Comparison of ENCODE assay signal across 8 cellular contexts in the genomic region with DNA sequence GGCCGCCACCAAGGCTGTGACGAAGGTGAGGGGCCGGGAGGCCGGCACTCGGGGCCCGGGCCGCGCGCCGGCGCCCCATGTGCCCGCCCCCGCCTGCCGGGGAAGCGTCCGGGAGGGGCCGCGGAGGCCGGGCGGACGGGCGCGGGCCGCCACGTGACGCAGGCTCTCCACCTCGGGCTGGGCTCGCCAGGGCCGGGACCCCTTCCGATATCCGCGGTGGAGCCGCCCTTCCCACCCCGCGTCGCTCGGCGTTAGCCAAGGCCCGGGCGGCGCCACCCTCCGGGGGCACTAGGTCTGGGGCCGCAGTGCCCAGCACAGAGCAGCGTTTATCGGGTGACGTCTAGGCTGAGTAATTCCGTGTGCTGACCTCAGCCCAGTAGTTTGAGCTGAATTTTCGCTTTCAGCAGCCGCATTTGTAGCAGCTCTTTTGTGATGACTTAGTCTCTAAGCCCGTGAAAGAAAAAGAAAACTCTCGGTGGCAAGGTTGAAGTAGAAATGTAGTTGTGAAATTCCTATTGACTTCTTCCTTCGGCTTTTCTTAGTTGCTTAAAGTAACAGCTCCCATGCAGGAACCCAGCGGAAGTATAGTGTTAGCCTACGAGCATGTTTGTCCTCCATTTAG. TPM values are rescaled to one million over a fixed set of nuclear protein-coding genes. Genes with fewer than 3 reads are reported as not detected.
DNase-seq lines count a peak whose midpoint lies in the region; ATAC-seq lines count a peak whose summit lies in the region.

No MANE protein-coding gene starts in this region.

- H3K9me3 ChIP-seq in effector memory CD4-positive, alpha-beta T cell (ENCODE audit: control insufficient read depth, low read length) = no peaks in the 10 kb centered on the region
- no peaks in the 10 kb centered on the region for H3K9me3 ChIP-seq in mesodermal cell (ENCODE audit: control insufficient read depth, low read length)

- H2AFZ ChIP-seq in ACC112 (ENCODE audit: low read length, unreplicated experiment) = peak overlapping the region; percentile 78

- H3K27ac ChIP-seq in ACC112 (ENCODE audit: low read depth, low read length) (peak overlapping the region; percentile 88), mesodermal cell (ENCODE audit: low read depth, low read length, severe bottlenecking) (peak overlapping the region; percentile 95)
- H3K27ac ChIP-seq in effector memory CD4-positive, alpha-beta T cell (ENCODE audit: insufficient read depth, low read length, poor library complexity, severe bottlenecking) = peak overlapping the region; percentile 91

- H3K79me2 ChIP-seq in ACC112 (ENCODE audit: control insufficient read depth, insufficient read depth, low read length, unreplicated experiment) = peaks cover 58% of the 10 kb centered on the region

- H3K4me3 ChIP-seq in ACC112 (ENCODE audit: low read depth, low read length) (peak overlapping the region; percentile 100), mesodermal cell (ENCODE audit: extremely low read depth, insufficient read depth, low read length, poor library complexity, severe bottlenecking) (peak overlapping the region; percentile 82)
- peak overlapping the region; percentile 69 for H3K4me3 ChIP-seq in effector memory CD4-positive, alpha-beta T cell (ENCODE audit: insufficient read depth, low read depth, low read length, poor library complexity, severe bottlenecking)

- H3K36me3 ChIP-seq in ACC112 (ENCODE audit: insufficient read depth, low read length) (peaks cover 26% of the 10 kb centered on the region), mesodermal cell (ENCODE audit: control insufficient read depth, insufficient read depth, low read length) (peaks cover 44% of the 10 kb centered on the region)
- peaks cover 11% of the 10 kb centered on the region for H3K36me3 ChIP-seq in effector memory CD4-positive, alpha-beta T cell (ENCODE audit: control insufficient read depth, insufficient read depth, low read length)

- ATAC-seq in GM19351 (IDR thresholded peaks at IDR 0.05; ENCODE audit: unreplicated experiment) (peak; percentile 29), HG03520 (IDR thresholded peaks at IDR 0.05; ENCODE audit: unreplicated experiment) (peak; percentile 28)

- H3K4me1 ChIP-seq in ACC112 (ENCODE audit: control insufficient read depth, insufficient read depth, low read length, unreplicated experiment) (peaks cover 54% of the 10 kb centered on the region), mesodermal cell (ENCODE audit: control insufficient read depth, insufficient read depth, low read length, poor library complexity, severe bottlenecking) (peaks cover 36% of the 10 kb centered on the region)
- H3K4me1 ChIP-seq in effector memory CD4-positive, alpha-beta T cell (ENCODE audit: control insufficient read depth, insufficient read depth, low read length, poor library complexity, severe bottlenecking) = peaks cover 51% of the 10 kb centered on the region

- DNase-seq in activated CD4-positive, alpha-beta T cell treated with anti-CD3 and anti-CD28 coated beads, Interleukin-2, amount 50 U/mL, for 24 hours (ENCODE audit: low read depth in 1 of 2, low spot score in 1 of 2) = peak; percentile 59
- peak; percentile 61 to 64 (median 61) for DNase-seq in effector memory CD4-positive, alpha-beta T cell
- peak; percentile 31 to 45 for DNase-seq in stimulated activated CD8-positive, alpha-beta memory T cell treated with anti-CD3 and anti-CD28 coated beads, Interleukin-4, amount 100 ng/mL, for 1 hour (ENCODE audit: low read depth in 2 of 2, low spot score in 1 of 2)
- no peak for DNase-seq in NK-92 treated with Interleukin-12 subunit alpha and Interleukin-12 subunit beta, amount 100 ng/mL, for 24 hours (lab: John Stamatoyannopoulos, UW)

- WGBS in mesodermal cell (ENCODE audit: insufficient coverage in 2 of 2), 2 experiments = 0% methylated on average over 43 to 46 of the region's 54 CpGs

- H3K27me3 ChIP-seq in ACC112 (ENCODE audit: insufficient read depth, low read length) = no peaks in the 10 kb centered on the region
- H3K27me3 ChIP-seq in effector memory CD4-positive, alpha-beta T cell (replicated peaks; ENCODE audit: control insufficient read depth, insufficient read depth, low read length, poor library complexity, severe bottlenecking) = no peaks in the 10 kb centered on the region

RNA-seq across cellular contexts. Expression of gene CDV3, which starts 0.9 kb away (rescaled TPM):
- polyA plus RNA-seq in mesodermal cell (2013, experiment 1 of 2) = 109 TPM
- 117 TPM for polyA plus RNA-seq in mesodermal cell (2013, experiment 2 of 2)
